Comparison of ENCODE assay signal across 18 cellular contexts in the genomic region with DNA sequence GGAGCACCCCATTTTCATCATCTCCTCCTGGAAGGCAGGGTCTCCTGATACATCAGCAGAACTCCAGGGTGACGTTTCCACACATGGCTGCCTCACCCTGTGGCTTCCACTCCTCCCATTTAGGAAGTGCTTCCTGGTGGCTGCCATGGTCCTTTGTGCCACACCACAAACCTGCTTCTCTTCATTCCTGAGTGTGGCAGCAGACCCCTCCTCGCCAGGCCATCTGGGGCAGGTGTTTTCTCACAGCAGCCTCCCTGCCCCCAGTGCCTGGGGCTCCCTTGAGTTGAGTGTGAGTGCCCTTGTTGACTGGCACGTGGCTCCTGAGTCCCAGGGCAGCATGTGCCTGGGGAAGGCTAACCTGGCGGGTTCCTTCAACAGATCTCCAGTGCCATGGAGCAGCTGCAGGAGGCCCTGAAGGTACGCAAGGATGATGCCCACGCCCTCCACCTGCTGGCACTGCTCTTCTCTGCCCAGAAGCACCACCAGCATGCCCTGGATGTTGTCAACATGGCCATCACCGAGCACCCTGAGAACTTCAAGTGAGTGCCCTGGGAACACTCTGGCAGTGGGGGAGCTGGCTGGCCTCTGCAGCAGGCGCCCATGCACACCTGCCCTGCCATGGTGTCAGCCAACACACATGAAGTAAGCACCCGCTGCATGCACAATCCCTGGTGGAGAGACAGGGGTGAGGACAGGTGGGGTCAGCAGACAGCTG.
DNase-seq lines count a peak whose midpoint lies in the region; ATAC-seq and TF ChIP-seq lines count a peak whose summit lies in the region.
"Had no signal": no experiment of that assay in that cellular context is flagged by ENCODE, and none has a peak within 500 bp of the region (broad histone marks: within the 10 kb centered on the region; RNA-seq: fewer than 3 reads in every experiment).

No MANE protein-coding gene starts in this region.

- WGBS in mammary epithelial cell (ENCODE audit: low coverage, missing lambda C conversion rate), result 72% methylated on average over 8 of the region's 9 CpGs

- in situ Hi-C loops in mammary epithelial cell (cut with MboI; ENCODE audit: low sequenced_read_pairs in 2 of 2), result no loop called here

- H3K4me1 ChIP-seq in mammary epithelial cell (ENCODE audit: insufficient read depth, low read length) (peaks cover 35% of the 10 kb centered on the region), stomach smooth muscle (ENCODE audit: control insufficient read depth, insufficient read depth, low read length) (peaks cover 98% of the 10 kb centered on the region)

- H3K27me3 ChIP-seq in mammary epithelial cell (ENCODE audit: insufficient read depth, low read length), result no peaks in the 10 kb centered on the region
- no peaks in the 10 kb centered on the region for H3K27me3 ChIP-seq in stomach smooth muscle (ENCODE audit: control insufficient read depth in 1 of 2, insufficient read depth in 2 of 2, low read length in 2 of 2)

- H3K9ac ChIP-seq in mammary epithelial cell (ENCODE audit: insufficient read depth, low read length) (no peak overlapping the region), stomach smooth muscle (ENCODE audit: low read length in 2 of 2) (no peak overlapping the region)

- H3K4me3 ChIP-seq in mammary epithelial cell (replicated peaks in 1 of 3; ENCODE audit: insufficient read depth in 1 of 3, low read depth in 2 of 3, low read length in 3 of 3) (no peak overlapping the region), stomach smooth muscle (ENCODE audit: low read length in 2 of 2) (no peak overlapping the region)

- no peaks in the 10 kb centered on the region for H3K79me2 ChIP-seq in mammary epithelial cell (ENCODE audit: insufficient read depth, low read length)

- H3K27ac ChIP-seq in mammary epithelial cell (ENCODE audit: insufficient read depth, low read depth, low read length), result no peak overlapping the region
- H3K27ac ChIP-seq in stomach smooth muscle (ENCODE audit: low read length), result peak overlapping the region; percentile 99

- H3K36me3 Mint-ChIP-seq in MCF 10A (ENCODE audit: insufficient read depth, unreplicated experiment), result peaks cover 43% of the 10 kb centered on the region
- H3K36me3 Mint-ChIP-seq in brain, result peaks cover 19% of the 10 kb centered on the region

- no peak for DNase-seq in MCF 10A (ENCODE audit: unreplicated experiment)
- DNase-seq in mammary epithelial cell, result no peak
- no peak for DNase-seq in NAMALWA (ENCODE audit: low spot score)
- DNase-seq in KG1 (lab: John Stamatoyannopoulos, UW), result no peak
- DNase-seq: activated CD4-positive, alpha-beta T cell treated with anti-CD3 and anti-CD28 coated beads, Interleukin-2, amount 50 U/mL, for 48 hours; activated naive CD8-positive, alpha-beta T cell treated with anti-CD3 and anti-CD28 coated beads, Interleukin-2, amount 50 U/mL, for 24 hours; activated T-cell treated with anti-CD3 and anti-CD28 coated beads, Interleukin-2, amount 50 U/mL, for 1 hour; immature natural killer cell; NCI-H187; NCI-H774; nephron progenitor cell; SW 1271 had no signal

- H3K27me3 Mint-ChIP-seq in MCF 10A (ENCODE audit: insufficient read depth, unreplicated experiment) (no peaks in the 10 kb centered on the region), brain (no peaks in the 10 kb centered on the region)
- H3K27me3 Mint-ChIP-seq: activated naive CD8-positive, alpha-beta T cell treated with anti-CD3 and anti-CD28 coated beads, Interleukin-2, amount 50 U/mL, for 24 hours; stimulated activated naive CD8-positive, alpha-beta T cell treated with anti-CD3 and anti-CD28 coated beads, Interleukin-15, Interleukin-2, amounts not matched to agents 100 ng/mL and 50 ng/mL, for 24 hours had no signal

- CTCF ChIA-PET in MCF 10A (lab: Yijun Ruan, JAX) (no interaction called here), mammary epithelial cell (lab: Charles Lee; ENCODE audit: low non-redundant PET) (no interaction called here)

- no peak for ATAC-seq in HG03139 (IDR thresholded peaks at IDR 0.05; ENCODE audit: unreplicated experiment)
- ATAC-seq: activated naive CD8-positive, alpha-beta T cell treated with anti-CD3 and anti-CD28 coated beads, Interleukin-2, amount 50 U/mL, for 24 hours; esophagus mucosa had no signal

- peaks cover 6% of the 10 kb centered on the region for H3K36me3 ChIP-seq in mammary epithelial cell (ENCODE audit: insufficient read depth, low read length)
- H3K36me3 ChIP-seq in stomach smooth muscle (ENCODE audit: control insufficient read depth in 2 of 2, insufficient read depth in 2 of 2, low read length in 2 of 2), result peaks cover 8 to 25% of the 10 kb centered on the region in 2 donors

- TF ChIP-seq CTCF in MCF 10A (IDR thresholded peaks at IDR 0.05; ENCODE audit: unreplicated experiment) (no peak), mammary epithelial cell (conservative IDR thresholded peaks at IDR 0.05 in 1 of 2, IDR thresholded peaks at IDR 0.05 in 1 of 2; ENCODE audit: extremely low read depth in 1 of 2, insufficient read depth in 1 of 2, low read depth in 1 of 2, low read length in 2 of 2) (no peak), brain (conservative IDR thresholded peaks at IDR 0.05) (no peak)

- H2AFZ ChIP-seq in mammary epithelial cell (ENCODE audit: low read depth, low read length), result no peak overlapping the region

- H3K9me3 ChIP-seq in mammary epithelial cell (replicated peaks; ENCODE audit: insufficient read depth, low read length), result no peaks in the 10 kb centered on the region
- H3K9me3 ChIP-seq in stomach smooth muscle (ENCODE audit: control insufficient read depth in 2 of 2, low read length in 2 of 2), result no peaks in the 10 kb centered on the region

- POLR2A ChIA-PET in MCF 10A (lab: Yijun Ruan, JAX), result no interaction called here

- H3K4me3 Mint-ChIP-seq in MCF 10A (ENCODE audit: unreplicated experiment) (no peak overlapping the region), brain (no peak overlapping the region)
- H3K4me3 Mint-ChIP-seq: activated naive CD8-positive, alpha-beta T cell treated with anti-CD3 and anti-CD28 coated beads, Interleukin-2, amount 50 U/mL, for 24 hours; nephron progenitor cell; stimulated activated naive CD8-positive, alpha-beta T cell treated with anti-CD3 and anti-CD28 coated beads, Interleukin-15, Interleukin-2, amounts not matched to agents 100 ng/mL and 50 ng/mL, for 24 hours had no signal

- H3K4me1 Mint-ChIP-seq in MCF 10A (ENCODE audit: insufficient read depth, unreplicated experiment) (peaks cover 39% of the 10 kb centered on the region), brain (peaks cover 70% of the 10 kb centered on the region)
- H3K4me1 Mint-ChIP-seq: activated naive CD8-positive, alpha-beta T cell treated with anti-CD3 and anti-CD28 coated beads, Interleukin-2, amount 50 U/mL, for 24 hours; immature natural killer cell had no signal

- TF ChIP-seq RAD21 in Ishikawa (IDR thresholded peaks at IDR 0.05; ENCODE audit: low read depth), result no peak

- dilution Hi-C loops in mammary epithelial cell (cut with HindIII; ENCODE audit: low sequenced_read_pairs), result no loop called here

- BruUV-seq in MCF 10A (replicated peaks; lab: Mats Ljungman, UMichigan), result no TSS peak
- no TSS peak for BruUV-seq in mammary epithelial cell (replicated peaks; lab: Mats Ljungman, UMichigan)

- TF ChIP-seq EP300 in Ishikawa (IDR thresholded peaks at IDR 0.05; ENCODE audit: borderline replicate concordance), result no peak

- no peaks in the 10 kb centered on the region for H4K20me1 ChIP-seq in mammary epithelial cell (ENCODE audit: insufficient read depth, low read length)

- H3K27ac Mint-ChIP-seq in MCF 10A (ENCODE audit: low read depth, unreplicated experiment) (peak overlapping the region; percentile 35), brain (peak overlapping the region; percentile 52 to 95 (median 60))
- H3K27ac Mint-ChIP-seq: activated naive CD8-positive, alpha-beta T cell treated with anti-CD3 and anti-CD28 coated beads, Interleukin-2, amount 50 U/mL, for 24 hours; nephron progenitor cell; stimulated activated naive CD8-positive, alpha-beta T cell treated with anti-CD3 and anti-CD28 coated beads, Interleukin-15, Interleukin-2, amounts not matched to agents 100 ng/mL and 50 ng/mL, for 24 hours had no signal

- H3K4me2 ChIP-seq in mammary epithelial cell (ENCODE audit: insufficient read depth, low read depth, low read length), result no peak overlapping the region

- intact Hi-C loops in MCF 10A (cut with micrococcal nuclease) (no loop called here), mammary epithelial cell (cut with micrococcal nuclease) (no loop called here)

- H3K9me3 Mint-ChIP-seq in MCF 10A (ENCODE audit: unreplicated experiment) (no peaks in the 10 kb centered on the region), brain (no peaks in the 10 kb centered on the region)
- H3K9me3 Mint-ChIP-seq: activated naive CD8-positive, alpha-beta T cell treated with anti-CD3 and anti-CD28 coated beads, Interleukin-2, amount 50 U/mL, for 24 hours; immature natural killer cell; nephron progenitor cell; stimulated activated naive CD8-positive, alpha-beta T cell treated with anti-CD3 and anti-CD28 coated beads, Interleukin-15, Interleukin-2, amounts not matched to agents 100 ng/mL and 50 ng/mL, for 24 hours had no signal

TF ChIP-seq in Ishikawa, 13 proteins besides CTCF, POLR2A, EP300 and RAD21 (continues in another document):
- no peak for TF ChIP-seq FOXM1 (IDR thresholded peaks at IDR 0.05; ENCODE audit: borderline replicate concordance, low read depth)
- no peak for TF ChIP-seq EGR1 (IDR thresholded peaks at IDR 0.05)
- no peak for TF ChIP-seq CREB1 (IDR thresholded peaks at IDR 0.05; ENCODE audit: low read depth)
- TF ChIP-seq YY1 (IDR thresholded peaks at IDR 0.05; ENCODE audit: low read depth), result peak; percentile 60; the same call in 1 of the 2 replicates
- TF ChIP-seq, protein P1, sequence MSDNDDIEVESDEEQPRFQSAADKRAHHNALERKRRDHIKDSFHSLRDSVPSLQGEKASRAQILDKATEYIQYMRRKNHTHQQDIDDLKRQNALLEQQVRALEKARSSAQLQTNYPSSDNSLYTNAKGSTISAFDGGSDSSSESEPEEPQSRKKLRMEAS (IDR thresholded peaks at IDR 0.05), result no peak
- 0 out of 2 replicates have a peak, but pooled peaks have one; percentile 30 for TF ChIP-seq TCF12 (IDR thresholded peaks at IDR 0.05; ENCODE audit: low read depth)
